In genomic region chr6:33160728-33161323, GRCh38 we compare ENCODE assay signal across 8 cellular contexts. TPM values are rescaled to one million over a fixed set of nuclear protein-coding genes. Genes with fewer than 3 reads are reported as not detected.
A peak's percentile ranks its signal among the peaks of the same experiment; 100 is the strongest.
DNase-seq lines count a peak whose midpoint lies in the region; ATAC-seq lines count a peak whose summit lies in the region.

No MANE protein-coding gene starts in this region.

- peaks cover 7% of the 10 kb centered on the region for H3K27me3 Mint-ChIP-seq in stimulated activated naive CD8-positive, alpha-beta T cell treated with anti-CD3 and anti-CD28 coated beads, Interleukin-15, amount 100 ng/mL, for 72 hours

- no peaks in the 10 kb centered on the region for H3K9me3 Mint-ChIP-seq in stimulated activated naive CD8-positive, alpha-beta T cell treated with anti-CD3 and anti-CD28 coated beads, Interleukin-15, amount 100 ng/mL, for 72 hours

- H3K27ac Mint-ChIP-seq in stimulated activated naive CD8-positive, alpha-beta T cell treated with anti-CD3 and anti-CD28 coated beads, Interleukin-15, amount 100 ng/mL, for 72 hours = peak overlapping the region in 1 of 2 donors; percentile 93

- DNase-seq in EH (ENCODE audit: low read depth) (peak; percentile 98), M059J (ENCODE audit: low read depth) (peak; percentile 99), amniotic epithelial cell (ENCODE audit: low read depth) (peak; percentile 45), NCI-H187 treated with DMSO at 0.1 percent for 48 hours (lab: John Stamatoyannopoulos, UW) (no peak)
- DNase-seq in stimulated activated naive CD8-positive, alpha-beta T cell treated with anti-CD3 and anti-CD28 coated beads, Interleukin-15, amount 100 ng/mL, for 72 hours = no peak

- peaks cover 16% of the 10 kb centered on the region for H3K27me3 ChIP-seq in iPS-18a (ENCODE audit: control insufficient read depth, insufficient read depth, low read length)

- H3K36me3 ChIP-seq in iPS-18a (ENCODE audit: control insufficient read depth, low read depth, low read length) = no peaks in the 10 kb centered on the region

- no peak overlapping the region for H3K9ac ChIP-seq in iPS-18a (ENCODE audit: low read length)

- peaks cover 10% of the 10 kb centered on the region for H3K4me1 ChIP-seq in iPS-18a (ENCODE audit: control insufficient read depth, low read depth, low read length)

- peak overlapping the region; percentile 64 for H3K4me3 ChIP-seq in iPS-18a (ENCODE audit: low read length)

- ATAC-seq in stimulated activated naive CD8-positive, alpha-beta T cell treated with anti-CD3 and anti-CD28 coated beads, Interleukin-15, amount 100 ng/mL, for 72 hours = no peak
- ATAC-seq in HG02840 (IDR thresholded peaks at IDR 0.05; ENCODE audit: low FRiP score, unreplicated experiment) (no peak), GM18498 (IDR thresholded peaks at IDR 0.05; ENCODE audit: unreplicated experiment) (no peak)

- peaks cover 21% of the 10 kb centered on the region for H3K4me1 Mint-ChIP-seq in stimulated activated naive CD8-positive, alpha-beta T cell treated with anti-CD3 and anti-CD28 coated beads, Interleukin-15, amount 100 ng/mL, for 72 hours

- H3K4me3 Mint-ChIP-seq in stimulated activated naive CD8-positive, alpha-beta T cell treated with anti-CD3 and anti-CD28 coated beads, Interleukin-15, amount 100 ng/mL, for 72 hours = peak overlapping the region; percentile 89 to 93

- no peaks in the 10 kb centered on the region for H3K9me3 ChIP-seq in iPS-18a (ENCODE audit: control insufficient read depth, low read depth, low read length)

- H3K27ac ChIP-seq in iPS-18a (ENCODE audit: low read length) = no peak overlapping the region

RNA-seq across cellular contexts. Expression of gene COL11A2, which starts 31.4 kb away (rescaled TPM):
- total RNA-seq in M059J (2014; rRNA removed; shearing (Covaris generic)) = 0.02 TPM in 1 of 2 replicates, not detected in the other

RNA-seq across cellular contexts. Expression of gene RXRB, which starts 39.6 kb away (rescaled TPM):
- total RNA-seq in M059J (2014; rRNA removed; shearing (Covaris generic)) = 18.4 and 28.7 TPM in 2 replicates

RNA-seq across cellular contexts. Expression of gene SLC39A7, which starts 39.8 kb away (rescaled TPM):
- 140 and 234 TPM in 2 replicates for total RNA-seq in M059J (2014; rRNA removed; shearing (Covaris generic))

RNA-seq across cellular contexts. Expression of gene HSD17B8, which starts 43.6 kb away (rescaled TPM):
- 0.32 TPM in 1 of 2 replicates, not detected in the other for total RNA-seq in M059J (2014; rRNA removed; shearing (Covaris generic))

RNA-seq across cellular contexts. Expression of gene RING1, which starts 47.5 kb away (rescaled TPM):
- total RNA-seq in M059J (2014; rRNA removed; shearing (Covaris generic)) = 44.2 and 48.5 TPM in 2 replicates

Comparison
In these comparisons a context has a peak if more than half of its experiments do, and no peak if none do; other contexts are left out.
1. DNase-seq: peak in EH (single experiment), M059J (single experiment) and amniotic epithelial cell (single experiment); none in stimulated activated naive CD8-positive, alpha-beta T cell treated with anti-CD3 and anti-CD28 coated beads, Interleukin-15, amount 100 ng/mL, for 72 hours (0 of 2) and NCI-H187 treated with DMSO at 0.1 percent for 48 hours (single experiment).